ENCODE assay signal across 33 cellular contexts in genomic region chr2:133576714-133577113, GRCh38. TPM values are rescaled to one million over a fixed set of nuclear protein-coding genes. Genes with fewer than 3 reads are reported as not detected.
A peak's percentile ranks its signal among the peaks of the same experiment; 100 is the strongest.
DNase-seq lines count a peak whose midpoint lies in the region; ATAC-seq and TF ChIP-seq lines count a peak whose summit lies in the region.
"Had no signal": no experiment of that assay in that cellular context is flagged by ENCODE, and none has a peak within 500 bp of the region (broad histone marks: within the 10 kb centered on the region; RNA-seq: fewer than 3 reads in every experiment).

No MANE protein-coding gene starts in this region.

- H3K36me3 ChIP-seq in ACC112 (ENCODE audit: insufficient read depth, low read length) (no peaks in the 10 kb centered on the region), ascending aorta (no peaks in the 10 kb centered on the region)
- H3K36me3 ChIP-seq: SJSA1, stomach had no signal

- no peaks in the 10 kb centered on the region for H3K79me2 ChIP-seq in ACC112 (ENCODE audit: control insufficient read depth, insufficient read depth, low read length, unreplicated experiment)

- H3K9me3 ChIP-seq in ascending aorta: no peaks in the 10 kb centered on the region
- H3K9me3 ChIP-seq: SJSA1, stomach had no signal

- H2AFZ ChIP-seq in ACC112 (ENCODE audit: low read length, unreplicated experiment): peak overlapping the region; percentile 23

- H3K27me3 ChIP-seq in ACC112 (ENCODE audit: insufficient read depth, low read length): no peaks in the 10 kb centered on the region
- no peaks in the 10 kb centered on the region for H3K27me3 ChIP-seq in ascending aorta
- H3K27me3 ChIP-seq: SJSA1, stomach had no signal

- DNase-seq in RKO (ENCODE audit: low spot score) (peak; percentile 12), kidney tubule cell (ENCODE audit: low spot score) (peak; percentile 27), ascending aorta (ENCODE audit: low spot score in 2 of 2) (no peak)
- no peak for DNase-seq in natural killer cell treated with Interleukin-12 subunit alpha and Interleukin-12 subunit beta and Interleukin-15 and Interleukin-18, amount 100 ng/mL, for 72 hours (ENCODE audit: low spot score)
- DNase-seq: activated CD4-positive, alpha-beta T cell treated with anti-CD3 and anti-CD28 coated beads, Interleukin-2, amount 10 ng/mL, durations not matched to agents 7 days and 5 days; activated gamma-delta T cell; activated naive CD8-positive, alpha-beta T cell treated with anti-CD3 and anti-CD28 coated beads, Interleukin-2, amount 10 ng/mL, durations not matched to agents 7 days and 5 days; activated T-cell treated with anti-CD3 and anti-CD28 coated beads, Interleukin-2, amount 50 U/mL, for 4 hours; aorta; CD4-positive, alpha-beta T cell; DMS 273 treated with DMSO at 0.1 percent for 48 hours; effector CD4-positive, alpha-beta T cell; GOT3; KG1; MM.1S; naive B cell; NCI-H1436 treated with DMSO at 0.1 percent for 48 hours; NCI-H2081 treated with DMSO at 0.1 percent for 48 hours; NCI-H226; NCI-H748 treated with DMSO at 0.1 percent for 48 hours; stimulated activated CD4-positive, alpha-beta T cell treated with anti-CD3 and anti-CD28 coated beads, Interleukin-12 subunit alpha, Interleukin-12 subunit beta, amount 100 ng/mL, for 4 hours; stimulated activated CD4-positive, alpha-beta T cell treated with anti-CD3 and anti-CD28 coated beads, Interleukin-4, amount 100 ng/mL, for 1 hour; stomach had no signal

- no peak for TF ChIP-seq CTCF in ascending aorta (IDR thresholded peaks at IDR 0.05)

- ATAC-seq in GM18909 (IDR thresholded peaks at IDR 0.05; ENCODE audit: poor library complexity, unreplicated experiment) (peak; percentile 67), GM18858 (IDR thresholded peaks at IDR 0.05; ENCODE audit: unreplicated experiment) (no peak), GM21576 (IDR thresholded peaks at IDR 0.05; ENCODE audit: unreplicated experiment) (no peak)
- ATAC-seq in natural killer cell treated with Interleukin-12 subunit alpha and Interleukin-12 subunit beta and Interleukin-15 and Interleukin-18, amount 100 ng/mL, for 72 hours: no peak
- ATAC-seq: activated T-cell treated with anti-CD3 and anti-CD28 coated beads, Interleukin-2, amount 50 U/mL, for 4 hours; sciatic nerve; WTC11 had no signal

- H3K4me3 ChIP-seq in ACC112 (ENCODE audit: low read depth, low read length) (no peak overlapping the region), ascending aorta (no peak overlapping the region)
- H3K4me3 ChIP-seq: SJSA1, stomach had no signal

- intact Hi-C loops in ascending aorta (cut with DNase I): no loop called here

- H3K4me1 ChIP-seq in ACC112 (ENCODE audit: control insufficient read depth, insufficient read depth, low read length, unreplicated experiment): peaks cover 24% of the 10 kb centered on the region
- no peaks in the 10 kb centered on the region for H3K4me1 ChIP-seq in ascending aorta
- H3K4me1 ChIP-seq: SJSA1 had no signal

- peaks cover 8% of the 10 kb centered on the region for H3K9me3 Mint-ChIP-seq in natural killer cell treated with Interleukin-12 subunit alpha and Interleukin-12 subunit beta and Interleukin-15 and Interleukin-18, amount 100 ng/mL, for 72 hours
- H3K9me3 Mint-ChIP-seq: activated CD4-positive, alpha-beta T cell treated with anti-CD3 and anti-CD28 coated beads, Interleukin-2, amount 10 ng/mL, durations not matched to agents 7 days and 5 days; activated naive CD8-positive, alpha-beta T cell treated with anti-CD3 and anti-CD28 coated beads, Interleukin-2, amount 10 ng/mL, durations not matched to agents 7 days and 5 days; activated T-cell treated with anti-CD3 and anti-CD28 coated beads, Interleukin-2, amount 50 U/mL, for 4 hours; CD4-positive, alpha-beta T cell; mesothelial cell of epicardium; WTC11 had no signal

- no peak overlapping the region for H3K27ac Mint-ChIP-seq in natural killer cell treated with Interleukin-12 subunit alpha and Interleukin-12 subunit beta and Interleukin-15 and Interleukin-18, amount 100 ng/mL, for 72 hours
- H3K27ac Mint-ChIP-seq: activated CD4-positive, alpha-beta T cell treated with anti-CD3 and anti-CD28 coated beads, Interleukin-2, amount 10 ng/mL, durations not matched to agents 7 days and 5 days; activated naive CD8-positive, alpha-beta T cell treated with anti-CD3 and anti-CD28 coated beads, Interleukin-2, amount 10 ng/mL, durations not matched to agents 7 days and 5 days; CD4-positive, alpha-beta T cell; mesothelial cell of epicardium; WTC11 had no signal

- H3K27me3 Mint-ChIP-seq in natural killer cell treated with Interleukin-12 subunit alpha and Interleukin-12 subunit beta and Interleukin-15 and Interleukin-18, amount 100 ng/mL, for 72 hours: no peaks in the 10 kb centered on the region
- H3K27me3 Mint-ChIP-seq: activated CD4-positive, alpha-beta T cell treated with anti-CD3 and anti-CD28 coated beads, Interleukin-2, amount 10 ng/mL, durations not matched to agents 7 days and 5 days; activated naive CD8-positive, alpha-beta T cell treated with anti-CD3 and anti-CD28 coated beads, Interleukin-2, amount 10 ng/mL, durations not matched to agents 7 days and 5 days; CD4-positive, alpha-beta T cell had no signal

- no peak overlapping the region for H3K4me3 Mint-ChIP-seq in natural killer cell treated with Interleukin-12 subunit alpha and Interleukin-12 subunit beta and Interleukin-15 and Interleukin-18, amount 100 ng/mL, for 72 hours
- H3K4me3 Mint-ChIP-seq: activated CD4-positive, alpha-beta T cell treated with anti-CD3 and anti-CD28 coated beads, Interleukin-2, amount 10 ng/mL, durations not matched to agents 7 days and 5 days; activated naive CD8-positive, alpha-beta T cell treated with anti-CD3 and anti-CD28 coated beads, Interleukin-2, amount 10 ng/mL, durations not matched to agents 7 days and 5 days; activated T-cell treated with anti-CD3 and anti-CD28 coated beads, Interleukin-2, amount 50 U/mL, for 4 hours; CD4-positive, alpha-beta T cell; mesothelial cell of epicardium; naive B cell; WTC11 had no signal

- no peaks in the 10 kb centered on the region for H3K36me3 Mint-ChIP-seq in natural killer cell treated with Interleukin-12 subunit alpha and Interleukin-12 subunit beta and Interleukin-15 and Interleukin-18, amount 100 ng/mL, for 72 hours
- H3K36me3 Mint-ChIP-seq: activated naive CD8-positive, alpha-beta T cell treated with anti-CD3 and anti-CD28 coated beads, Interleukin-2, amount 10 ng/mL, durations not matched to agents 7 days and 5 days; mesothelial cell of epicardium; naive B cell; WTC11 had no signal

- H3K4me1 Mint-ChIP-seq in natural killer cell treated with Interleukin-12 subunit alpha and Interleukin-12 subunit beta and Interleukin-15 and Interleukin-18, amount 100 ng/mL, for 72 hours (ENCODE audit: low read depth in 2 of 2): no peaks in the 10 kb centered on the region
- H3K4me1 Mint-ChIP-seq: activated CD4-positive, alpha-beta T cell treated with anti-CD3 and anti-CD28 coated beads, Interleukin-2, amount 10 ng/mL, durations not matched to agents 7 days and 5 days; activated naive CD8-positive, alpha-beta T cell treated with anti-CD3 and anti-CD28 coated beads, Interleukin-2, amount 10 ng/mL, durations not matched to agents 7 days and 5 days; mesothelial cell of epicardium; naive B cell had no signal

- H3K27ac ChIP-seq in ACC112 (ENCODE audit: low read depth, low read length) (no peak overlapping the region), ascending aorta (no peak overlapping the region)
- H3K27ac ChIP-seq: epithelial cell of prostate, SJSA1, stomach had no signal

RNA-seq across cellular contexts. Expression of gene NCKAP5, which starts 8.5 kb away (rescaled TPM):
- 0.75 TPM for total RNA-seq in ascending aorta
- total RNA-seq in natural killer cell treated with Interleukin-12 subunit alpha and Interleukin-12 subunit beta and Interleukin-15 and Interleukin-18, amount 100 ng/mL, for 72 hours: not detected
- total RNA-seq: activated CD4-positive, alpha-beta T cell treated with anti-CD3 and anti-CD28 coated beads, Interleukin-2, amount 10 ng/mL, durations not matched to agents 7 days and 5 days; activated naive CD8-positive, alpha-beta T cell treated with anti-CD3 and anti-CD28 coated beads, Interleukin-2, amount 10 ng/mL, durations not matched to agents 7 days and 5 days; CD4-positive, alpha-beta T cell; T-helper 1 cell treated with Interleukin-12 subunit alpha and Interleukin-12 subunit beta and Interleukin-4 antibody, amounts not matched to agents 30 ng/mL and 1 ng/mL, for 36 hours had no signal

Comparison
In these comparisons a context has a peak if more than half of its experiments do, and no peak if none do; other contexts are left out.
1. DNase-seq: peak in RKO (single experiment) and kidney tubule cell (single experiment); none in ascending aorta (0 of 2) and natural killer cell treated with Interleukin-12 subunit alpha and Interleukin-12 subunit beta and Interleukin-15 and Interleukin-18, amount 100 ng/mL, for 72 hours (single experiment).